Comparison of ENCODE assay signal across 1 cellular context in the genomic region with DNA sequence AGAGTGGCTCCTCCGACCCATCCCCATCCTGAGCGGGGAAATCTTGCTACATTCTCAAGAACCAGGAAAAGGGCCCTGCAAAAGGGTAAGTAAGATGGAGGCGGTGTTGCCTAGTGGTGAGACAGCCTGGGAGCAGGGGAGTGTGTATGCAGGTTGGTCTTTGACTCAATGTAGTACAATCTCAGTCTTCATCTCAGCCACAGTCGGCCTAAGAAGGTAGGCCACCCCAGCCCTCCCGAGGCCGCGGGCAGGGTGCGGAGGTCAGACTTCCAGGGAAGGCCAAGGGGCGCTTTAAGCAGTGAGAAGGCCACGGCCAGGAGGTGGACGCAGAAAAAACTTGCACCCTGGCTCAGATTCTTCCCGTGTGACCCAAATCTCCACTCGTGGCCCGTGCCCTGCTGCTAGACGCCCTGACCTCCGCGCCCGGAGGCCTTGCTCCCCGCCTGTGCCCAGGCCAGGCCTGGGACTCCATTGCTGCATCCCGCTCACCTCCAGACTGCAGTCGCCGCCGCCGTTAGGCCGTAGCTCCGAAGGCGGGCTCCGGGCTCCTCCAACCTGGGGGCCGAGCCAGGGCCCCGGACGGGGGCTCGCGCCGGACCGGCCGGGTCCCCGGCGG.
TF ChIP-seq lines count a peak whose summit lies in the region.

No MANE protein-coding gene starts in this region.

TF ChIP-seq in HEK293, 187 proteins besides CTCF, POLR2A, EP300 and RAD21 (continued from another document):
- TF ChIP-seq ZNF2 (tag by site-specific recombination; IDR thresholded peaks at IDR 0.05), result peak; percentile 47; the same call in 1 of the 2 replicates
